1 cellular context compared by ENCODE assay signal in the genomic region with DNA sequence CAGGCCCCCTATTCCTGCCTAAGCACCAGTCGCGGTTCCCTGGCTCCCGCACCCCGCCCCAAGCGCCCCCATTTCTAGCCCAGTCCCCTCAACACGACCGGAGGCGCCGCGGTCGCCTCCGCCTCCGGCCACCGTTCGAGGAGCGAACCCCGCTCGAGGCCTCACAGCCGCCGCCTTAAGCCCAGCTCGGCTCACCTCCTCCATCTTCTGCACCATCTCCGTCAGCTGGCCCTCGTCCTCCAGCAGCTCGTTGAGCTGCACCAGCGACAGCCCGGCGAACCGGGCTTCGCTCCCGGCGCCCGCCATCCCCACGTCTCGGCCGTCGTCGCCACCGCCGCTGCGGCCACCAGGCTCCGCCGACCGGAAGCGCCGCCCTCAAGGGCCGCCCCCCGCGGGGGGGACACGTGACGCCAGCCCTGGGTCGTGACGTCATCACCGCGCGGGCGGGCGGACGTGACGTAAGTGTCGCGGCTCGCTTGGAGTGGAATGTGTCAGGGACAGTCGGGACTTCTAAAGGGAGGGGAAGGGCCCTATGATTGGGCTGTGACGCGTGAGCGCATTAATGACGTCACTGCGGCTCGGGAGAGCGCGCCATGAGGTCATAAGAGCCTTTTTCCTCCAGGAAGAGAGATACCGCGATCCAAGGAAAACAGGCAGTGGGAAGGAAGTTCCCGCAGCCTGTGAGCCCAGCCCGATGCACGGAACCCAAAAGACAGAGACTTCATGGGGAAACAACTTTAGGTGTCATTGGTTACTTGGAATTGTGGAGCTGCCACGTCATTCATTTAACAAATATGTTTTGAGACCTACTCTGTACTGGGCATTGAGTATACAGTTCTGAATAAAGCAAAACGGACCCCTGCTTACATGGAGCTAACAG.
A peak's percentile ranks its signal among the peaks of the same experiment; 100 is the strongest.
TF ChIP-seq lines count a peak whose summit lies in the region.

TSS of gene VPS37B (minus strand) at position 368 of the 880 bp plus-strand sequence. CDS start at position 306, 62 bp downstream.

TF ChIP-seq in GM12878, 131 proteins besides CTCF, POLR2A, EP300 and RAD21 (continued from another document):
- TF ChIP-seq, protein P1, sequence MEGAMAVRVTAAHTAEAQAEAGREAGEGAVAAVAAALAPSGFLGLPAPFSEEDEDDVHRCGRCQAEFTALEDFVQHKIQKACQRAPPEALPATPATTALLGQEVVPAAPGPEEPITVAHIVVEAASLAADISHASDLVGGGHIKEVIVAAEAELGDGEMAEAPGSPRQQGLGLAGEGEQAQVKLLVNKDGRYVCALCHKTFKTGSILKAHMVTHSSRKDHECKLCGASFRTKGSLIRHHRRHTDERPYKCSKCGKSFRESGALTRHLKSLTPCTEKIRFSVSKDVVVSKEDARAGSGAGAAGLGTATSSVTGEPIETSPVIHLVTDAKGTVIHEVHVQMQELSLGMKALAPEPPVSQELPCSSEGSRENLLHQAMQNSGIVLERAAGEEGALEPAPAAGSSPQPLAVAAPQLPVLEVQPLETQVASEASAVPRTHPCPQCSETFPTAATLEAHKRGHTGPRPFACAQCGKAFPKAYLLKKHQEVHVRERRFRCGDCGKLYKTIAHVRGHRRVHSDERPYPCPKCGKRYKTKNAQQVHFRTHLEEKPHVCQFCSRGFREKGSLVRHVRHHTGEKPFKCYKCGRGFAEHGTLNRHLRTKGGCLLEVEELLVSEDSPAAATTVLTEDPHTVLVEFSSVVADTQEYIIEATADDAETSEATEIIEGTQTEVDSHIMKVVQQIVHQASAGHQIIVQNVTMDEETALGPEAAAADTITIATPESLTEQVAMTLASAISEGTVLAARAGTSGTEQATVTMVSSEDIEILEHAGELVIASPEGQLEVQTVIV (IDR thresholded peaks at IDR 0.05; ENCODE audit: borderline replicate concordance, partially characterized antibody): peak; percentile 36
- TF ChIP-seq REST (IDR thresholded peaks at IDR 0.05; ENCODE audit: low read depth, low read length) (no peak), STAT3 (IDR thresholded peaks at IDR 0.05; ENCODE audit: low read depth, low read length) (no peak), NRF1 (conservative IDR thresholded peaks at IDR 0.05; ENCODE audit: low read depth, low read length) (no peak), RAD51 (IDR thresholded peaks at IDR 0.05) (peak; percentile 84), YY1 (IDR thresholded peaks at IDR 0.05; ENCODE audit: low read depth, low read length) (peak; percentile 82), ZBTB4 (CRISPR knock-in tag; IDR thresholded peaks at IDR 0.05) (0 out of 2 replicates have a peak, but pooled peaks have one; percentile 52), STAT1 (conservative IDR thresholded peaks at IDR 0.05) (peak; percentile 63; the same call in 1 of the 2 replicates), MEF2B (IDR thresholded peaks at IDR 0.05; ENCODE audit: partially characterized antibody, poor library complexity, severe bottlenecking) (peak; percentile 45), EED (IDR thresholded peaks at IDR 0.05; ENCODE audit: low read depth) (0 out of 2 replicates have a peak, but pooled peaks have one; percentile 40), SREBF1 (IDR thresholded peaks at IDR 0.05; ENCODE audit: low read length) (no peak), BRCA1 (IDR thresholded peaks at IDR 0.05; ENCODE audit: low read depth, low read length) (peak; percentile 67; the same call in 1 of the 2 replicates), SMAD5 (IDR thresholded peaks at IDR 0.05; ENCODE audit: low read depth) (no peak), CEBPB (IDR thresholded peaks at IDR 0.05; ENCODE audit: borderline replicate concordance in 1 of 2, low read depth in 2 of 2, low read length in 2 of 2) (no peak)
- TF ChIP-seq, protein P2, sequence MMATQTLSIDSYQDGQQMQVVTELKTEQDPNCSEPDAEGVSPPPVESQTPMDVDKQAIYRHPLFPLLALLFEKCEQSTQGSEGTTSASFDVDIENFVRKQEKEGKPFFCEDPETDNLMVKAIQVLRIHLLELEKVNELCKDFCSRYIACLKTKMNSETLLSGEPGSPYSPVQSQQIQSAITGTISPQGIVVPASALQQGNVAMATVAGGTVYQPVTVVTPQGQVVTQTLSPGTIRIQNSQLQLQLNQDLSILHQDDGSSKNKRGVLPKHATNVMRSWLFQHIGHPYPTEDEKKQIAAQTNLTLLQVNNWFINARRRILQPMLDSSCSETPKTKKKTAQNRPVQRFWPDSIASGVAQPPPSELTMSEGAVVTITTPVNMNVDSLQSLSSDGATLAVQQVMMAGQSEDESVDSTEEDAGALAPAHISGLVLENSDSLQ (IDR thresholded peaks at IDR 0.05): peak; percentile 36; the same call in 1 of the 2 replicates
- TF ChIP-seq, protein P3, sequence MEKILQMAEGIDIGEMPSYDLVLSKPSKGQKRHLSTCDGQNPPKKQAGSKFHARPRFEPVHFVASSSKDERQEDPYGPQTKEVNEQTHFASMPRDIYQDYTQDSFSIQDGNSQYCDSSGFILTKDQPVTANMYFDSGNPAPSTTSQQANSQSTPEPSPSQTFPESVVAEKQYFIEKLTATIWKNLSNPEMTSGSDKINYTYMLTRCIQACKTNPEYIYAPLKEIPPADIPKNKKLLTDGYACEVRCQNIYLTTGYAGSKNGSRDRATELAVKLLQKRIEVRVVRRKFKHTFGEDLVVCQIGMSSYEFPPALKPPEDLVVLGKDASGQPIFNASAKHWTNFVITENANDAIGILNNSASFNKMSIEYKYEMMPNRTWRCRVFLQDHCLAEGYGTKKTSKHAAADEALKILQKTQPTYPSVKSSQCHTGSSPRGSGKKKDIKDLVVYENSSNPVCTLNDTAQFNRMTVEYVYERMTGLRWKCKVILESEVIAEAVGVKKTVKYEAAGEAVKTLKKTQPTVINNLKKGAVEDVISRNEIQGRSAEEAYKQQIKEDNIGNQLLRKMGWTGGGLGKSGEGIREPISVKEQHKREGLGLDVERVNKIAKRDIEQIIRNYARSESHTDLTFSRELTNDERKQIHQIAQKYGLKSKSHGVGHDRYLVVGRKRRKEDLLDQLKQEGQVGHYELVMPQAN (conservative IDR thresholded peaks at IDR 0.05): peak; percentile 69
- TF ChIP-seq, protein P4, sequence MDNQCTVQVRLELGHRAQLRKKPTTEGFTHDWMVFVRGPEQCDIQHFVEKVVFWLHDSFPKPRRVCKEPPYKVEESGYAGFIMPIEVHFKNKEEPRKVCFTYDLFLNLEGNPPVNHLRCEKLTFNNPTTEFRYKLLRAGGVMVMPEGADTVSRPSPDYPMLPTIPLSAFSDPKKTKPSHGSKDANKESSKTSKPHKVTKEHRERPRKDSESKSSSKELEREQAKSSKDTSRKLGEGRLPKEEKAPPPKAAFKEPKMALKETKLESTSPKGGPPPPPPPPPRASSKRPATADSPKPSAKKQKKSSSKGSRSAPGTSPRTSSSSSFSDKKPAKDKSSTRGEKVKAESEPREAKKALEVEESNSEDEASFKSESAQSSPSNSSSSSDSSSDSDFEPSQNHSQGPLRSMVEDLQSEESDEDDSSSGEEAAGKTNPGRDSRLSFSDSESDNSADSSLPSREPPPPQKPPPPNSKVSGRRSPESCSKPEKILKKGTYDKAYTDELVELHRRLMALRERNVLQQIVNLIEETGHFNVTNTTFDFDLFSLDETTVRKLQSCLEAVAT (IDR thresholded peaks at IDR 0.05): peak; percentile 98
